In genomic region chr2:70984576-70985282, GRCh38 we compare ENCODE assay signal across 1 cellular context.
TF ChIP-seq lines count a peak whose summit lies in the region.

No MANE protein-coding gene starts in this region.

TF ChIP-seq in GM12878, 131 proteins besides CTCF, POLR2A, EP300 and RAD21 (continued from another document):
- TF ChIP-seq SKIL (IDR thresholded peaks at IDR 0.05; ENCODE audit: low read depth, poor library complexity, severe bottlenecking) (no peak), MYC (IDR thresholded peaks at IDR 0.05; ENCODE audit: insufficient read depth, insufficient read length, insufficient replicate concordance, low read length, severe bottlenecking) (no peak), POLR2AphosphoS2 (IDR thresholded peaks at IDR 0.05; ENCODE audit: low read depth, low read length) (no peak), SPI1 (IDR thresholded peaks at IDR 0.05; ENCODE audit: borderline replicate concordance, insufficient read depth, low read depth, low read length) (no peak), ZBTB40 (IDR thresholded peaks at IDR 0.05; ENCODE audit: borderline replicate concordance) (no peak), SMAD1 (IDR thresholded peaks at IDR 0.05; ENCODE audit: low read depth, partially characterized antibody) (no peak), POLR2AphosphoS5 (IDR thresholded peaks at IDR 0.05; ENCODE audit: low read length) (no peak), BMI1 (IDR thresholded peaks at IDR 0.05; ENCODE audit: borderline replicate concordance) (no peak), BRCA1 (IDR thresholded peaks at IDR 0.05; ENCODE audit: low read depth, low read length) (no peak), ZNF207 (IDR thresholded peaks at IDR 0.05; ENCODE audit: borderline replicate concordance) (no peak), GATAD2B (conservative IDR thresholded peaks at IDR 0.05; ENCODE audit: low read depth) (0 out of 2 replicates have a peak, but pooled peaks have one; percentile 18), IKZF1 (conservative IDR thresholded peaks at IDR 0.05) (0 out of 2 replicates have a peak, but pooled peaks have one; percentile 16), JUNB (IDR thresholded peaks at IDR 0.05) (no peak), PBX3 (IDR thresholded peaks at IDR 0.05; ENCODE audit: insufficient replicate concordance, low read depth, low read length) (no peak), TCF3 (IDR thresholded peaks at IDR 0.05; ENCODE audit: borderline replicate concordance, insufficient read depth, low read depth, low read length) (no peak), CREM (IDR thresholded peaks at IDR 0.05; ENCODE audit: low read depth) (no peak), SREBF2 (IDR thresholded peaks at IDR 0.05; ENCODE audit: low read length) (no peak), ELK1 (IDR thresholded peaks at IDR 0.05; ENCODE audit: low read depth, low read length) (no peak), TCF7 (IDR thresholded peaks at IDR 0.05; ENCODE audit: borderline replicate concordance) (no peak), KLF5 (IDR thresholded peaks at IDR 0.05; ENCODE audit: partially characterized antibody) (no peak), NR2C1 (IDR thresholded peaks at IDR 0.05) (no peak), BHLHE40 (IDR thresholded peaks at IDR 0.05; ENCODE audit: borderline replicate concordance in 1 of 2, low read depth in 2 of 2, low read length in 1 of 2) (peak in 1 of 2 experiments; percentile 63; a peak in 2 of 4 replicates), NFXL1 (IDR thresholded peaks at IDR 0.05; ENCODE audit: borderline replicate concordance) (no peak), GABPA (IDR thresholded peaks at IDR 0.05; ENCODE audit: low read depth) (no peak), MXI1 (IDR thresholded peaks at IDR 0.05; ENCODE audit: low read depth, low read length) (peak; percentile 30; the same call in 1 of the 2 replicates), TARDBP (IDR thresholded peaks at IDR 0.05; ENCODE audit: borderline replicate concordance) (no peak), BCL11A (IDR thresholded peaks at IDR 0.05; ENCODE audit: low read depth, low read length) (no peak), RUNX3 (IDR thresholded peaks at IDR 0.05; ENCODE audit: low read length) (no peak), NRF1 (conservative IDR thresholded peaks at IDR 0.05; ENCODE audit: low read depth, low read length) (0 out of 2 replicates have a peak, but pooled peaks have one; percentile 15), NR2F1 (conservative IDR thresholded peaks at IDR 0.05) (no peak), CBX5 (IDR thresholded peaks at IDR 0.05; ENCODE audit: low read depth) (no peak)
- TF ChIP-seq, protein P1, sequence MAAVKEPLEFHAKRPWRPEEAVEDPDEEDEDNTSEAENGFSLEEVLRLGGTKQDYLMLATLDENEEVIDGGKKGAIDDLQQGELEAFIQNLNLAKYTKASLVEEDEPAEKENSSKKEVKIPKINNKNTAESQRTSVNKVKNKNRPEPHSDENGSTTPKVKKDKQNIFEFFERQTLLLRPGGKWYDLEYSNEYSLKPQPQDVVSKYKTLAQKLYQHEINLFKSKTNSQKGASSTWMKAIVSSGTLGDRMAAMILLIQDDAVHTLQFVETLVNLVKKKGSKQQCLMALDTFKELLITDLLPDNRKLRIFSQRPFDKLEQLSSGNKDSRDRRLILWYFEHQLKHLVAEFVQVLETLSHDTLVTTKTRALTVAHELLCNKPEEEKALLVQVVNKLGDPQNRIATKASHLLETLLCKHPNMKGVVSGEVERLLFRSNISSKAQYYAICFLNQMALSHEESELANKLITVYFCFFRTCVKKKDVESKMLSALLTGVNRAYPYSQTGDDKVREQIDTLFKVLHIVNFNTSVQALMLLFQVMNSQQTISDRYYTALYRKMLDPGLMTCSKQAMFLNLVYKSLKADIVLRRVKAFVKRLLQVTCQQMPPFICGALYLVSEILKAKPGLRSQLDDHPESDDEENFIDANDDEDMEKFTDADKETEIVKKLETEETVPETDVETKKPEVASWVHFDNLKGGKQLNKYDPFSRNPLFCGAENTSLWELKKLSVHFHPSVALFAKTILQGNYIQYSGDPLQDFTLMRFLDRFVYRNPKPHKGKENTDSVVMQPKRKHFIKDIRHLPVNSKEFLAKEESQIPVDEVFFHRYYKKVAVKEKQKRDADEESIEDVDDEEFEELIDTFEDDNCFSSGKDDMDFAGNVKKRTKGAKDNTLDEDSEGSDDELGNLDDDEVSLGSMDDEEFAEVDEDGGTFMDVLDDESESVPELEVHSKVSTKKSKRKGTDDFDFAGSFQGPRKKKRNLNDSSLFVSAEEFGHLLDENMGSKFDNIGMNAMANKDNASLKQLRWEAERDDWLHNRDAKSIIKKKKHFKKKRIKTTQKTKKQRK (IDR thresholded peaks at IDR 0.05; ENCODE audit: low read depth, low read length), result no peak
- TF ChIP-seq, protein P2, sequence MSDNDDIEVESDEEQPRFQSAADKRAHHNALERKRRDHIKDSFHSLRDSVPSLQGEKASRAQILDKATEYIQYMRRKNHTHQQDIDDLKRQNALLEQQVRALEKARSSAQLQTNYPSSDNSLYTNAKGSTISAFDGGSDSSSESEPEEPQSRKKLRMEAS (IDR thresholded peaks at IDR 0.05; ENCODE audit: low read depth, low read length), result 0 out of 2 replicates have a peak, but pooled peaks have one; percentile 47
